ENCODE assay signal across 17 cellular contexts in the genomic region with DNA sequence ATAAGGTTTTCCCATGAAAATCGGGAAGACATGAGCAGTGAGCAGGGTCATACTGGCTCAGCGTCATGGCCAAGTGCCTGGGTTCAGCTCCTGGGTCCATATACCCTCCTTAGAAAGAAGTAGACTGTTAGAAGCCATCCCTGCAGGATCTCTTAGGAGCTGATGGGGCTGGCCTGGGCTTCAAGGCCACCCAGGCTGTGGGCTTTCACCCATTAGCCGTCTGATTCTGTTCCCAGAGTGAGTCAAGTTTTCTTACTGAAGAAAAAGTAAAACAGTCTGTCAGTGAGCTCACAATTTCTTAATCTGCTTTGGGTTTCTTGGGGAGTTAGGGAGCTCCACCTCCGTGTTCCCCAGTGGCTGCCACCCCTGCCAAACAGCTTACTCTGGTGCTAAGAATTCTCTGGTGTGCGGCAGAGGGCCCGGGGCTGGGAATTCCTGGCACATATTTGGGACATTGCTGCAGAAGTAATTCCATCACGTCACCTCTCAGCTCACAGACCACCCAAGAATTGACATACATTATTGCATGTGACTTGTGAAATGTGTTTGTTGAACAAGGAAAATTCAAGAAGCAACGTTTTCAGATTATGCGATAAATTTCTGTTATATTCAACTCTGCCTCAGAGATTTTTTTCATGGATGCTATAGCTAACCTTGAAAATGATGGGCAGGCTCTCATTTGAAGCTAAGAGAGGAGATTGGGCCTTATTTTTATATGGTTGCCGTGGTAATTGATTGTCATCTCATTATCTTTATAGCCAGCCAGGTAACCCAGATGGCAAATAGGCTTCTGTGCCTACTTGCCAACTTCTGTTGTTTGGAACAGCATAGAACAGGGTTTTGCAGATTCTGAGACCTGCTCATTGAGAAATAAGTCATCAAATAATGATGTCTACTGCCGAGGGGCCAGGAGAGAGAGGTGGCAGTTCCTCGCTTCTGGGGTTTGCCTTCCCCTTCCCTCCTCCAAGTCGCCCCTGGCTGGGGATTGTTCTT.
A peak's percentile ranks its signal among the peaks of the same experiment; 100 is the strongest.
DNase-seq lines count a peak whose midpoint lies in the region; ATAC-seq, FAIRE-seq and TF ChIP-seq lines count a peak whose summit lies in the region.
"Had no signal": no experiment of that assay in that cellular context is flagged by ENCODE, and none has a peak within 500 bp of the region (broad histone marks: within the 10 kb centered on the region; RNA-seq: fewer than 3 reads in every experiment).

No MANE protein-coding gene starts in this region.

- TF ChIP-seq CTCF in body of pancreas (IDR thresholded peaks at IDR 0.05) (no peak), osteoblast (IDR thresholded peaks at IDR 0.05; ENCODE audit: extremely low read depth, low read depth, low read length) (no peak), kidney (IDR thresholded peaks at IDR 0.05; ENCODE audit: borderline replicate concordance, extremely low read depth, insufficient read depth) (no peak)

- H3K4me1 ChIP-seq in body of pancreas (no peaks in the 10 kb centered on the region), osteoblast (ENCODE audit: insufficient read depth, low read length) (no peaks in the 10 kb centered on the region), kidney (ENCODE audit: control insufficient read depth in 1 of 2, insufficient read depth in 1 of 2, low read depth in 1 of 2, low read length in 2 of 2) (no peaks in the 10 kb centered on the region)

- H3K27me3 ChIP-seq in body of pancreas: no peaks in the 10 kb centered on the region
- H3K27me3 ChIP-seq in osteoblast (ENCODE audit: insufficient read depth, low read length): peaks cover 7% of the 10 kb centered on the region

- H3K9me3 ChIP-seq in body of pancreas (no peaks in the 10 kb centered on the region), osteoblast (ENCODE audit: low read depth, low read length) (no peaks in the 10 kb centered on the region), kidney (ENCODE audit: control insufficient read depth in 1 of 2, low read length in 2 of 2) (no peaks in the 10 kb centered on the region)

- H3K36me3 ChIP-seq in body of pancreas (replicated peaks in 1 of 2; ENCODE audit: insufficient read depth in 1 of 2, low read depth in 2 of 2) (no peaks in the 10 kb centered on the region), osteoblast (ENCODE audit: insufficient read depth, low read length) (no peaks in the 10 kb centered on the region), kidney (ENCODE audit: control insufficient read depth in 1 of 2, insufficient read depth in 2 of 2, low read length in 2 of 2) (no peaks in the 10 kb centered on the region)

- 71 to 78% methylated on average over 13 of the region's 13 CpGs for WGBS in body of pancreas, 2 donors

- H3K27me3 Mint-ChIP-seq in activated T-cell treated with anti-CD3 and anti-CD28 coated beads, Interleukin-2, amount 50 U/mL, for 24 hours: no peaks in the 10 kb centered on the region
- H3K27me3 Mint-ChIP-seq: CD4-positive, CD25-positive, alpha-beta regulatory T cell had no signal

- no peaks in the 10 kb centered on the region for H3K4me1 Mint-ChIP-seq in activated T-cell treated with anti-CD3 and anti-CD28 coated beads, Interleukin-2, amount 50 U/mL, for 24 hours (ENCODE audit: low read depth)
- H3K4me1 Mint-ChIP-seq: CD4-positive, CD25-positive, alpha-beta regulatory T cell had no signal

- no peak overlapping the region for H2AFZ ChIP-seq in osteoblast (ENCODE audit: low read length)

- H3K27ac Mint-ChIP-seq in activated T-cell treated with anti-CD3 and anti-CD28 coated beads, Interleukin-2, amount 50 U/mL, for 24 hours: no peak overlapping the region
- H3K27ac Mint-ChIP-seq: CD4-positive, CD25-positive, alpha-beta regulatory T cell had no signal

- no peaks in the 10 kb centered on the region for H3K36me3 Mint-ChIP-seq in activated T-cell treated with anti-CD3 and anti-CD28 coated beads, Interleukin-2, amount 50 U/mL, for 24 hours (ENCODE audit: low read depth)
- H3K36me3 Mint-ChIP-seq: CD4-positive, CD25-positive, alpha-beta regulatory T cell had no signal

- no peak for TF ChIP-seq POLR2A in body of pancreas (IDR thresholded peaks at IDR 0.05)

- H3K4me3 ChIP-seq in body of pancreas (no peak overlapping the region), osteoblast (ENCODE audit: insufficient read depth, low read length) (no peak overlapping the region), kidney (ENCODE audit: low read length in 2 of 2) (no peak overlapping the region)

- H4K20me1 ChIP-seq in osteoblast (ENCODE audit: insufficient read depth, low read length): no peaks in the 10 kb centered on the region

- no peak for FAIRE-seq in kidney (lab: Jason Lieb, UNC)
- FAIRE-seq: H1, HTR-8/SVneo had no signal

- H3K9ac ChIP-seq in kidney (ENCODE audit: low read length in 2 of 2): no peak overlapping the region

- H3K4me2 ChIP-seq in osteoblast (ENCODE audit: insufficient read depth, low read length): no peak overlapping the region

- H3K9me3 Mint-ChIP-seq in activated T-cell treated with anti-CD3 and anti-CD28 coated beads, Interleukin-2, amount 50 U/mL, for 24 hours: no peaks in the 10 kb centered on the region

- H3K27ac ChIP-seq in body of pancreas (no peak overlapping the region), osteoblast (ENCODE audit: low read depth, low read length) (no peak overlapping the region), kidney (ENCODE audit: low read depth in 2 of 2, low read length in 2 of 2) (no peak overlapping the region)

- no peaks in the 10 kb centered on the region for H3K79me2 ChIP-seq in osteoblast (ENCODE audit: insufficient read depth, low read length)

- DNase-seq in G401 (ENCODE audit: low spot score) (peak; percentile 82), NCI-H146 treated with DMSO at 0.1 percent for 48 hours (lab: John Stamatoyannopoulos, UW; ENCODE audit: unreplicated experiment) (peak; percentile 12), body of pancreas (no peak), osteoblast (ENCODE audit: insufficient read length, low spot score, missing footprints) (peak; percentile 26), EL (no peak), kidney (no peak), SHP77 (lab: John Stamatoyannopoulos, UW) (no peak)
- no peak for DNase-seq in activated T-cell treated with anti-CD3 and anti-CD28 coated beads, Interleukin-2, amount 50 U/mL, for 24 hours
- DNase-seq: ACHN; CD4-positive, CD25-positive, alpha-beta regulatory T cell; DMS79; NCI-H187; NCI-H2227 treated with DMSO at 0.1 percent for 48 hours; NCI-H526 had no signal

- intact Hi-C loops in body of pancreas (cut with DNase I) (no loop called here), kidney (cut with DNase I) (no loop called here)

- in situ Hi-C loops in G401 (cut with HindIII; ENCODE audit: low sequenced_read_pairs): no loop called here

- peak; percentile 15 for ATAC-seq in body of pancreas
- ATAC-seq: Right ventricle myocardium inferior had no signal

- H3K4me3 Mint-ChIP-seq in activated T-cell treated with anti-CD3 and anti-CD28 coated beads, Interleukin-2, amount 50 U/mL, for 24 hours: no peak overlapping the region
- H3K4me3 Mint-ChIP-seq: CD4-positive, CD25-positive, alpha-beta regulatory T cell had no signal

Comparison
In these comparisons a context has a peak if more than half of its experiments do, and no peak if none do; other contexts are left out.
1. DNase-seq: peak in G401 (single experiment), NCI-H146 treated with DMSO at 0.1 percent for 48 hours (single experiment) and osteoblast (single experiment); none in body of pancreas (0 of 4), EL (single experiment), kidney (single experiment), activated T-cell treated with anti-CD3 and anti-CD28 coated beads, Interleukin-2, amount 50 U/mL, for 24 hours (single experiment) and SHP77 (0 of 2).